ENCODE assay signal across 22 cellular contexts in genomic region chr11:102521121-102521520, GRCh38. TPM values are rescaled to one million over a fixed set of nuclear protein-coding genes. Genes with fewer than 3 reads are reported as not detected.
DNase-seq lines count a peak whose midpoint lies in the region; ATAC-seq and FAIRE-seq lines count a peak whose summit lies in the region.
"Had no signal": no experiment of that assay in that cellular context is flagged by ENCODE, and none has a peak within 500 bp of the region (broad histone marks: within the 10 kb centered on the region; RNA-seq: fewer than 3 reads in every experiment).

No MANE protein-coding gene starts in this region.

- H3K9me3 Mint-ChIP-seq in T-cell = no peaks in the 10 kb centered on the region
- H3K9me3 Mint-ChIP-seq: CD14-positive monocyte; CD4-positive, alpha-beta T cell; CD8-positive, alpha-beta memory T cell had no signal

- CTCF ChIA-PET in T-cell (lab: Charles Lee) = no interaction called here

- H3K27ac Mint-ChIP-seq in T-cell = no peak overlapping the region
- H3K27ac Mint-ChIP-seq: B cell; CD14-positive monocyte; CD4-positive, alpha-beta T cell; CD8-positive, alpha-beta memory T cell had no signal

- DNase-seq in Caki2 (ENCODE audit: low read depth) (peak; percentile 81), HTR-8/SVneo (ENCODE audit: insufficient read length, low spot score) (no peak), kidney tubule cell (ENCODE audit: low spot score) (peak; percentile 75), SKM-1 treated with dmso at 0.1 percent for 144 hours (lab: John Stamatoyannopoulos, UW; ENCODE audit: unreplicated experiment) (no peak), T-cell (no peak)
- DNase-seq: Calu3; CD4-positive, alpha-beta T cell; CD8-positive, alpha-beta memory T cell; DMS53; DMS79 treated with DMSO at 0.1 percent for 48 hours; GF-D8; GOT3 had no signal

- peak; percentile 4 for FAIRE-seq in HTR-8/SVneo (lab: Jason Lieb, UNC)
- FAIRE-seq: A204.1, GM12891, GM18507, H54 had no signal

- POLR2A ChIA-PET in T-cell (lab: Charles Lee) = no interaction called here

- no peak overlapping the region for H3K4me3 Mint-ChIP-seq in T-cell
- H3K4me3 Mint-ChIP-seq: B cell; CD14-positive monocyte; CD4-positive, alpha-beta T cell; CD8-positive, alpha-beta memory T cell had no signal

- peaks cover 0 to 5% (median 4%) of the 10 kb centered on the region in 3 donors for H3K4me1 Mint-ChIP-seq in T-cell

- H3K36me3 Mint-ChIP-seq in T-cell = no peaks in the 10 kb centered on the region
- H3K36me3 Mint-ChIP-seq: CD14-positive monocyte had no signal

- H3K27me3 Mint-ChIP-seq in T-cell = peaks cover 17 to 18% of the 10 kb centered on the region in 2 donors
- H3K27me3 Mint-ChIP-seq: B cell had no signal

- in situ Hi-C loops in Caki2 (cut with HindIII; ENCODE audit: low pct_unique_long_range_greater_than_20kb, low sequenced_read_pairs) = no loop called here

- ATAC-seq in GM19351 (IDR thresholded peaks at IDR 0.05; ENCODE audit: unreplicated experiment) (peak; percentile 30), GM18861 (IDR thresholded peaks at IDR 0.05; ENCODE audit: unreplicated experiment) (no peak), GM21825 (IDR thresholded peaks at IDR 0.05; ENCODE audit: unreplicated experiment) (no peak), T-cell (replicated peaks in 1 of 4) (no peak)

RNA-seq across cellular contexts. Expression of gene MMP7, which starts 9.4 kb away (rescaled TPM):
- total RNA-seq in Caki2 (2014; rRNA removed; shearing (Covaris generic); ENCODE audit: low replicate concordance) = 1,017 and 1,188 TPM in 2 replicates
- total RNA-seq in T-cell = under 1 TPM in 3 of 5 donors, not detected in 2; 0.23 to 0.73 (median 0.60) TPM
- total RNA-seq: B cell; CD4-positive, alpha-beta T cell; CD8-positive, alpha-beta memory T cell; G401 had no signal

Comparison
In these comparisons a context has a peak if more than half of its experiments do, and no peak if none do; other contexts are left out.
1. DNase-seq: peak in Caki2 (single experiment) and kidney tubule cell (single experiment); none in HTR-8/SVneo (single experiment), SKM-1 treated with dmso at 0.1 percent for 144 hours (single experiment) and T-cell (0 of 34).
2. RNA of gene MMP7, which starts 9.4 kb away (total RNA-seq): 1,017 to 1,188 TPM in Caki2; 0.23 to 0.73 TPM in T-cell; every median in the first group is over 100 times any median in the second.